Comparison of ENCODE assay signal across 1 cellular context in the genomic region with DNA sequence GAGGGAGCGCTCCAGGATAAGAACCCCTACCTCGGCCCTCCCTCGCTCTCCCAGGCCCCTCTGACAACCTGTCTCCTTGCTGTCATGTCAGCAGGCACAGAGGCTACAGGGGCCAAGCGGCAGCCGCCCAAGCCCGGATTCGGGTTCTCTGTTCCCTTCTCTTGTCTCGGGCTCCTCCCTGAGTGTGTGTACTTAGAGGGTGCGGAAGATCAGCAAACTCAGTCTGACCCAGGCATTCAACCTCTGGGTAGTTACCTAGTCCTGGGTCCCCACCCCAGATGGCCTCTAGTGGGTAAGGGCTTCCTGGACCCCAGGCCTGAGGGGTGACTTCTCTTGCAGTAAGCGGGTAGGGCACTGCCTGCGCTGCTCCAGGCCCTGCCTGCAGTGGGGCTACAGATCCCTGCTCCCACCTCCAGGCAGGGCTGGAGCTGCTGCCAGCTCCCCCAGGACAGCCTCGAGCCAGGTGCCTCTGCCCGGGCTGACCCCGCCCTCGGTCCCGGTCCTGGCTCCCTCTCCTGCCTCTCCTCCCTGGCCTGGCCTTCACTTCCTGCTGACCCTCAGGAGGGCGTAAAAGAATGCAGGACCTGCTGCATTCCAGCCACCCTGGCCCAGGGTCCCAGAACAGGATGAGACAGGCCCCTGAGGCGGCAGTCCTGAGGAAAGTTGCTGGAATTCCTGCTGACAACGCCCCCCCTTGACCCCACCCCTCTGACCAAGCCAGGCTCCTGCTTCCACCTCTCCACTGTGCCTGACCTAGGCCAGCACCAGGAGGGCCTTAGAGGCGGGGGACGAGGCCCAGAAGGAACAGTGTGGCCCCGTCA.
TF ChIP-seq lines count a peak whose summit lies in the region.

No MANE protein-coding gene starts in this region.

TF ChIP-seq in neural cell, 6 proteins besides CTCF, POLR2A, EP300 and RAD21 (continued from another document):
- TF ChIP-seq REST (IDR thresholded peaks at IDR 0.05; ENCODE audit: borderline replicate concordance) (no peak), POLR2AphosphoS5 (IDR thresholded peaks at IDR 0.05) (no peak)
